Comparison of ENCODE assay signal across 23 cellular contexts in genomic region chr2:134369220-134369902, GRCh38.
"Had no signal": no experiment of that assay in that cellular context is flagged by ENCODE, and none has a peak within 500 bp of the region (broad histone marks: within the 10 kb centered on the region; RNA-seq: fewer than 3 reads in every experiment).

No MANE protein-coding gene starts in this region.

- ATAC-seq: heart right ventricle, left ventricle myocardium superior, natural killer cell had no signal

- DNase-seq: activated CD4-positive, alpha-beta T cell treated with anti-CD3 and anti-CD28 coated beads, Interleukin-2, amount 50 U/mL, for 1 hour; activated CD4-positive, CD25-positive, alpha-beta regulatory T cell treated with anti-CD3 and anti-CD28 coated beads, Interleukin-2, amount 50 U/mL, for 72 hours; activated CD8-positive, alpha-beta memory T cell treated with anti-CD3 and anti-CD28 coated beads for 24 hours; activated CD8-positive, alpha-beta memory T cell treated with anti-CD3 and anti-CD28 coated beads, Interleukin-2, amount 50 U/mL, for 48 hours; activated effector memory CD4-positive, alpha-beta T cell treated with anti-CD3 and anti-CD28 coated beads, Interleukin-2, amount 50 U/mL, for 16 hours; activated naive CD4-positive, alpha-beta T cell treated with anti-CD3 and anti-CD28 coated beads, Interleukin-2, amount 50 U/mL, for 16 hours; activated T-cell treated with anti-CD3 and anti-CD28 coated beads, Interleukin-2, amount 50 U/mL, for 48 hours; adrenal gland; dermis blood vessel endothelial cell; effector memory CD4-positive, alpha-beta T cell; esophagus squamous epithelium; heart right ventricle; left ventricle myocardium superior; natural killer cell; nucleus accumbens; stimulated activated CD4-positive, alpha-beta T cell treated with anti-CD3 and anti-CD28 coated beads, Interleukin-12 subunit alpha, Interleukin-12 subunit beta, amount 100 ng/mL, for 4 hours; stimulated activated CD4-positive, alpha-beta T cell treated with anti-CD3 and anti-CD28 coated beads, Interleukin-1b, Interleukin-23, amount 100 ng/mL, for 48 hours; stimulated activated CD8-positive, alpha-beta memory T cell treated with anti-CD3 and anti-CD28 coated beads, Interleukin-4, amount 100 ng/mL, for 48 hours; stimulated activated naive CD8-positive, alpha-beta T cell treated with anti-CD3 and anti-CD28 coated beads, Interleukin-15, Interleukin-2, amounts not matched to agents 100 U/mL and 50 U/mL, for 24 hours; T-helper 1 cell; uterus had no signal

- H3K36me3 ChIP-seq: adrenal gland, cardiac muscle cell, esophagus squamous epithelium, tibial nerve, uterus had no signal

- H3K27me3 ChIP-seq: adrenal gland, cardiac muscle cell, esophagus squamous epithelium, heart right ventricle, tibial nerve, uterus had no signal

- H3K27ac ChIP-seq: adrenal gland, esophagus squamous epithelium, tibial nerve, uterus had no signal

- H3K9me3 ChIP-seq: adrenal gland, esophagus squamous epithelium, heart right ventricle, tibial nerve, uterus had no signal

- H3K4me3 ChIP-seq: adrenal gland, cardiac muscle cell, esophagus squamous epithelium, heart right ventricle, tibial nerve, uterus had no signal
